In genomic region chr3:48609088-48610005, GRCh38 we compare ENCODE assay signal across 8 cellular contexts. TPM values are rescaled to one million over a fixed set of nuclear protein-coding genes. Genes with fewer than 3 reads are reported as not detected.
A peak's percentile ranks its signal among the peaks of the same experiment; 100 is the strongest.
DNase-seq lines count a peak whose midpoint lies in the region; ATAC-seq and TF ChIP-seq lines count a peak whose summit lies in the region.

UQCRC1 (minus strand) TSS chr3:48609646; CDS start chr3:48609620, 26 bp downstream.

- peak; percentile 90 for DNase-seq in EL
- DNase-seq in GM23248: peak; percentile 98
- DNase-seq in Kasumi-1 (lab: John Stamatoyannopoulos, UW): peak; percentile 84
- peak; percentile 95 for DNase-seq in RPMI8226
- DNase-seq in fibroblast of lung (ENCODE audit: low read depth in 2 of 2): peak; percentile 85 to 92
- peak; percentile 83 to 95 (median 92) for DNase-seq in naive thymus-derived CD8-positive, alpha-beta T cell
- peak; percentile 81 to 92 (median 86) for DNase-seq in stimulated activated naive CD4-positive, alpha-beta T cell (lab: John Stamatoyannopoulos, UW)

- POLR2A ChIA-PET in naive thymus-derived CD8-positive, alpha-beta T cell (lab: Charles Lee): interaction anchor here (0.5 to 1.6 kb wide), 5 partner anchors 47 to 356 kb away, joined by 3 to 4 read pairs (median 3); no protein-coding TSS in a partner anchor

- H2AFZ ChIP-seq in GM23248 (peak within 1 kb of the TSS; percentile 84), fibroblast of lung (ENCODE audit: low read length) (peak within 1 kb of the TSS; percentile 87)

- no peaks in the 10 kb centered on the region for H3K9me2 ChIP-seq in GM23248 (ENCODE audit: insufficient read depth)

- H3K4me1 Mint-ChIP-seq in activated T-helper 17 cell treated with anti-CD3 and anti-CD28 coated beads, Interleukin-2, amount 50 U/mL, for 72 hours: peaks cover 11% of the 10 kb centered on the region
- peaks cover 10 to 25% (median 18%) of the 10 kb centered on the region in 4 donors for H3K4me1 Mint-ChIP-seq in naive thymus-derived CD8-positive, alpha-beta T cell

- TF ChIP-seq CTCF in fibroblast of lung (conservative IDR thresholded peaks at IDR 0.05 in 1 of 2, IDR thresholded peaks at IDR 0.05 in 1 of 2; ENCODE audit: low read depth in 1 of 2, low read length in 2 of 2): peak; percentile 51 to 70

- WGBS in GM23248 (ENCODE audit: low coverage in 1 of 2, low lambda C conversion rate in 2 of 2, missing lambda C conversion rate in 2 of 2), 2 experiments: 3 to 4% methylated on average over 74 of the region's 86 CpGs

- H3K9me3 Mint-ChIP-seq in activated T-helper 17 cell treated with anti-CD3 and anti-CD28 coated beads, Interleukin-2, amount 50 U/mL, for 72 hours: no peaks in the 10 kb centered on the region
- no peaks in the 10 kb centered on the region for H3K9me3 Mint-ChIP-seq in naive thymus-derived CD8-positive, alpha-beta T cell

- H3K27me3 ChIP-seq in GM23248 (replicated peaks; ENCODE audit: insufficient read depth) (no peaks in the 10 kb centered on the region), fibroblast of lung (ENCODE audit: control insufficient read depth, insufficient read depth, low read length) (no peaks in the 10 kb centered on the region)

- peak within 1 kb of the TSS; percentile 95 for H3K4me3 Mint-ChIP-seq in activated T-helper 17 cell treated with anti-CD3 and anti-CD28 coated beads, Interleukin-2, amount 50 U/mL, for 72 hours
- peak within 1 kb of the TSS; percentile 93 to 100 (median 98) for H3K4me3 Mint-ChIP-seq in naive thymus-derived CD8-positive, alpha-beta T cell

- peaks cover 15% of the 10 kb centered on the region for H3K4me1 ChIP-seq in GM23248 (ENCODE audit: insufficient read depth)
- peaks cover 2% of the 10 kb centered on the region for H3K4me1 ChIP-seq in fibroblast of lung (ENCODE audit: control insufficient read depth, extremely low read depth, insufficient read depth, low read length)

- in situ Hi-C loops in GM23248 (cut with MboI): no loop called here

- H4K20me1 ChIP-seq in GM23248 (ENCODE audit: insufficient read depth) (no peaks in the 10 kb centered on the region), fibroblast of lung (ENCODE audit: control insufficient read depth, extremely low read depth, insufficient read depth, low read length) (no peaks in the 10 kb centered on the region)

- peak; percentile 97 for ATAC-seq in activated T-helper 17 cell treated with anti-CD3 and anti-CD28 coated beads, Interleukin-2, amount 50 U/mL, for 72 hours (replicated peaks)
- ATAC-seq in naive thymus-derived CD8-positive, alpha-beta T cell: peak; percentile 99

- H3F3A ChIP-seq in GM23248 (ENCODE audit: insufficient read depth): peaks cover 6% of the 10 kb centered on the region

- H3K9me3 ChIP-seq in GM23248 (ENCODE audit: low read depth) (no peaks in the 10 kb centered on the region), fibroblast of lung (ENCODE audit: control insufficient read depth, insufficient read depth, low read depth, low read length) (no peaks in the 10 kb centered on the region)

- peaks cover 50% of the 10 kb centered on the region for H3K36me3 Mint-ChIP-seq in activated T-helper 17 cell treated with anti-CD3 and anti-CD28 coated beads, Interleukin-2, amount 50 U/mL, for 72 hours (ENCODE audit: low read depth)
- H3K36me3 Mint-ChIP-seq in naive thymus-derived CD8-positive, alpha-beta T cell: peaks cover 0 to 31% (median 0%) of the 10 kb centered on the region in 3 donors

- no peaks in the 10 kb centered on the region for H3K27me3 Mint-ChIP-seq in activated T-helper 17 cell treated with anti-CD3 and anti-CD28 coated beads, Interleukin-2, amount 50 U/mL, for 72 hours
- no peaks in the 10 kb centered on the region for H3K27me3 Mint-ChIP-seq in naive thymus-derived CD8-positive, alpha-beta T cell

- H3K4me3 ChIP-seq in GM23248: peak within 1 kb of the TSS; percentile 80
- H3K4me3 ChIP-seq in fibroblast of lung (replicated peaks in 1 of 4; ENCODE audit: control extremely low read depth in 1 of 4, insufficient read depth in 1 of 4, low read depth in 3 of 4, low read length in 4 of 4): peak within 1 kb of the TSS; percentile 52 to 89 (median 81)

- H3K4me2 ChIP-seq in GM23248 (ENCODE audit: unreplicated experiment) (peak within 1 kb of the TSS; percentile 83), fibroblast of lung (ENCODE audit: extremely low read depth, insufficient read depth, low read length) (peak within 1 kb of the TSS; percentile 79)

- H3K79me2 ChIP-seq in GM23248 (ENCODE audit: insufficient read depth) (peaks cover 41% of the 10 kb centered on the region), fibroblast of lung (ENCODE audit: control insufficient read depth, insufficient read depth, low read length) (peaks cover 19% of the 10 kb centered on the region)

- H3K27ac Mint-ChIP-seq in activated T-helper 17 cell treated with anti-CD3 and anti-CD28 coated beads, Interleukin-2, amount 50 U/mL, for 72 hours: peak within 1 kb of the TSS; percentile 94
- peak within 1 kb of the TSS; percentile 92 to 99 (median 98) for H3K27ac Mint-ChIP-seq in naive thymus-derived CD8-positive, alpha-beta T cell

- H3K27ac ChIP-seq in GM23248: peak within 1 kb of the TSS; percentile 32
- peak within 1 kb of the TSS; percentile 60 for H3K27ac ChIP-seq in fibroblast of lung (ENCODE audit: insufficient read depth, low read length)

- H3K9ac ChIP-seq in GM23248: peak within 1 kb of the TSS; percentile 88
- H3K9ac ChIP-seq in fibroblast of lung (ENCODE audit: insufficient read depth, low read length): peak within 1 kb of the TSS; percentile 91

- H3K36me3 ChIP-seq in GM23248 (ENCODE audit: low read depth) (0 out of 2 replicates have a peak, but pooled peaks cover 15% of the 10 kb centered on the region), fibroblast of lung (ENCODE audit: control insufficient read depth, insufficient read depth, low read length) (peaks cover 13% of the 10 kb centered on the region)

RNA-seq across cellular contexts. Expression of gene UQCRC1, which starts in this region (rescaled TPM):
- total RNA-seq in GM23248 (2014; rRNA removed; shearing (Covaris generic)): 285 and 490 TPM in 2 replicates
- polyA plus RNA-seq in GM23248 (2016; fragmentation: Nextera tagmentation; extraction: Ambion mirVana): 252 and 279 TPM in 2 replicates
- total RNA-seq in activated T-helper 17 cell treated with anti-CD3 and anti-CD28 coated beads, Interleukin-2, amount 50 U/mL, for 72 hours: 100 to 1,000 TPM; 177 to 269 TPM
- 294 and 366 TPM in 2 replicates for total RNA-seq in fibroblast of lung
- polyA plus RNA-seq in fibroblast of lung: 226 and 289 TPM in 2 replicates
- polyA plus RNA-seq in fibroblast of lung (2012): 236 and 297 TPM in 2 replicates
- 1,337 and 1,368 TPM in 2 replicates for polyA minus RNA-seq in fibroblast of lung (ENCODE audit: low replicate concordance)
- 10 to 100 TPM; 78.8 to 83.4 TPM for total RNA-seq in naive thymus-derived CD8-positive, alpha-beta T cell
- polyA plus RNA-seq in naive thymus-derived CD8-positive, alpha-beta T cell: 100 to 1,000 TPM; 143 to 167 (median 151) TPM

Comparison
In these comparisons a context has a peak if more than half of its experiments do, and no peak if none do; other contexts are left out.
1. Peak in every context shown above with its lines: DNase-seq, ATAC-seq, H3K4me3 ChIP-seq and H3K27ac ChIP-seq.